Comparison of ENCODE assay signal across 8 cellular contexts in the genomic region with DNA sequence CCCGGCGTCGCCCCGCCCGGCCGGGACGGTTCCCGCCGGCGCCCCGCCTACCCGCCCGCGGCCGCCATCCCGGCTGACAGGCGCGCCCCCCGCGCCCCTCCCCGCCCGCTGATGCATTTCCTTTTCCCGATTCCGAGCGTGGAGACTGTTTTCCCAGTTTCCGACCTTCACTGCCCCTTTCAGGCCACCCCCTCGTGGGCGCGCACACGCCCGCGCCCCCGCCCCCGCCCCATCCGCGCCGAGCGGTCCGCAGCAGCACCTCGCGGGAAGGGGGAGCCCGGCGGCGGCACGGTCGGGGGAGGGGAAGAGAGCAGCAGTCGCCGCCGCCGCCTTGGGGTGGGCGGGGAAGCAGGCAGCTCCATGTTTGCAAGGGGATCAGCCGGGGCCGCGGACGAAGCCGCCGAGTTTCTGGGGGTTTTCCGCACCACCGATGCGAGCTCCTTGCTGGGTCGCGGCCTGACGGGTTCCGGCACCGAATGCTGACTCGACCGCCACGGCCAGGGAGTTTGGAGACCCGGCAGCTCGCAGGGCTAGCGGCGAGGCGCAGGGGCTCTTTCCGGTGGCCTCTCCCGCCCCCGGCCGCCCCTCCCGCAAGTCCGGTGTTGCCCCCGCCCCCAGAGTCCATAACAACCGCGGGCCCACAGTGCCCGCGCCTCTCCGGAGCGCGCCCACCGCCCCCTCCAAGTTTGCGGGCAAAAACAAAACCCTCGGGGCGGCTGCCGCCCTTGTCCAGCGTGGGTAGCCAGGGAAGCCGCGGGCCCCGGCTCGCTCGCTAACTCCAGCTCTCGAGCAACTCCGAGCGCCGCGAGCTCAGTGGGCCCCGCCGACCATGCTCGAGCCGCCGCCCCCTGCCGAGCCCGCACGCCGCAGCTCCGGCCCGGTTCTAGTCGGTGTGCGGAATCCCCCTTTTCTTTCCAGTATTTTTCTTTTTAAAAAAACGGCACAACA. TPM values are rescaled to one million over a fixed set of nuclear protein-coding genes. Genes with fewer than 3 reads are reported as not detected.
A peak's percentile ranks its signal among the peaks of the same experiment; 100 is the strongest.
DNase-seq lines count a peak whose midpoint lies in the region; ATAC-seq and TF ChIP-seq lines count a peak whose summit lies in the region.

No MANE protein-coding gene starts in this region.

- intact Hi-C loops in heart left ventricle (cut with DNase I) = loop anchor here in 7 of 10 donors (5.0 to 10.0 kb wide), 7 partner anchors 87 to 412 kb away; partner anchors contain the start of genes MAN2C1 (in 6 of the 7), IMP3 (in 3 of the 7), PTPN9 (in 3 of the 7) and SNUPN (in 2 of the 7)

- DNase-seq in AG08395 (ENCODE audit: low spot score) = peak; percentile 38
- peak; percentile 62 for DNase-seq in HEK293T (ENCODE audit: extremely low spot score)
- DNase-seq in SJSA1 (ENCODE audit: low read depth in 1 of 2, low spot score in 2 of 2) = peak; percentile 71 to 77
- DNase-seq in activated naive CD4-positive, alpha-beta T cell treated with anti-CD3 and anti-CD28 coated beads, Interleukin-2, amount 10 ng/mL, durations not matched to agents 7 days and 5 days = peak; percentile 86
- DNase-seq in heart left ventricle = peak; percentile 36 to 88 (median 88)
- peak; percentile 61 for DNase-seq in pulmonary artery endothelial cell (ENCODE audit: low read depth, low spot score)

- no peaks in the 10 kb centered on the region for H3K27me3 Mint-ChIP-seq in activated naive CD4-positive, alpha-beta T cell treated with anti-CD3 and anti-CD28 coated beads, Interleukin-2, amount 10 ng/mL, durations not matched to agents 7 days and 5 days

- peaks cover 1% of the 10 kb centered on the region for H3K36me3 Mint-ChIP-seq in activated naive CD4-positive, alpha-beta T cell treated with anti-CD3 and anti-CD28 coated beads, Interleukin-2, amount 10 ng/mL, durations not matched to agents 7 days and 5 days

- peak overlapping the region; percentile 92 for H3K27ac Mint-ChIP-seq in activated naive CD4-positive, alpha-beta T cell treated with anti-CD3 and anti-CD28 coated beads, Interleukin-2, amount 10 ng/mL, durations not matched to agents 7 days and 5 days

- peak overlapping the region; percentile 85 for H3K4me3 ChIP-seq in SJSA1
- H3K4me3 ChIP-seq in heart left ventricle = peak overlapping the region; percentile 84 to 98 (median 95)
- H3K4me3 ChIP-seq in urinary bladder (ENCODE audit: low read depth, low read length) = peak overlapping the region; percentile 90

- H3K9me3 ChIP-seq in SJSA1 (replicated peaks) = no peaks in the 10 kb centered on the region
- no peaks in the 10 kb centered on the region for H3K9me3 ChIP-seq in heart left ventricle

- H3K27me3 ChIP-seq in SJSA1 (replicated peaks) (no peaks in the 10 kb centered on the region), heart left ventricle (no peaks in the 10 kb centered on the region)

- POLR2A ChIA-PET in HEK293T (lab: Yijun Ruan, JAX) = interaction anchor here (0.6 to 7.7 kb wide), 41 partner anchors 9 to 610 kb away, joined by 3 to 139 read pairs (median 4); partner anchors contain the start of genes IMP3, MAN2C1, PTPN9 and SNUPN

- ATAC-seq in heart left ventricle = no peak
- no peak for ATAC-seq in HG02759 (IDR thresholded peaks at IDR 0.05; ENCODE audit: unreplicated experiment)

- CTCF ChIA-PET in HEK293T (lab: Yijun Ruan, JAX) = interaction anchor here (0.6 to 4.9 kb wide), 7 partner anchors 9 to 596 kb away, joined by 3 to 24 read pairs (median 3); partner anchors contain the start of gene MAN2C1
- CTCF ChIA-PET in activated naive CD4-positive, alpha-beta T cell treated with anti-CD3 and anti-CD28 coated beads, Interleukin-2, amount 10 ng/mL, durations not matched to agents 7 days and 5 days (lab: Charles Lee) = interaction anchor here (0.6 to 3.0 kb wide), 9 partner anchors 32 to 187 kb away, joined by 3 to 27 read pairs (median 5); partner anchors contain the start of genes IMP3, MAN2C1 and PTPN9

- no peaks in the 10 kb centered on the region for H3K9me3 Mint-ChIP-seq in activated naive CD4-positive, alpha-beta T cell treated with anti-CD3 and anti-CD28 coated beads, Interleukin-2, amount 10 ng/mL, durations not matched to agents 7 days and 5 days

- H3K36me3 ChIP-seq in SJSA1 (peaks cover 9% of the 10 kb centered on the region), heart left ventricle (no peaks in the 10 kb centered on the region), urinary bladder (ENCODE audit: insufficient read depth) (no peaks in the 10 kb centered on the region)

- TF ChIP-seq POLR2A in heart left ventricle (IDR thresholded peaks at IDR 0.05) = no peak

- H3K27ac ChIP-seq in SJSA1 (peak overlapping the region; percentile 75), heart left ventricle (peak overlapping the region; percentile 90 to 100 (median 98)), urinary bladder (ENCODE audit: low read depth) (peak overlapping the region; percentile 86)

- 0% methylated on average over 25 to 117 of the region's 117 CpGs for WGBS in heart left ventricle, 4 donors
- WGBS in urinary bladder = 1% methylated on average over 117 of the region's 117 CpGs

- no peak for TF ChIP-seq CTCF in heart left ventricle (IDR thresholded peaks at IDR 0.05)

- H3K4me1 Mint-ChIP-seq in activated naive CD4-positive, alpha-beta T cell treated with anti-CD3 and anti-CD28 coated beads, Interleukin-2, amount 10 ng/mL, durations not matched to agents 7 days and 5 days = peaks cover 22% of the 10 kb centered on the region

- peaks cover 32% of the 10 kb centered on the region for H3K4me1 ChIP-seq in SJSA1 (replicated peaks)
- peaks cover 0 to 28% (median 20%) of the 10 kb centered on the region in 12 donors for H3K4me1 ChIP-seq in heart left ventricle
- no peaks in the 10 kb centered on the region for H3K4me1 ChIP-seq in urinary bladder (ENCODE audit: insufficient read depth)

- H3K4me3 Mint-ChIP-seq in activated naive CD4-positive, alpha-beta T cell treated with anti-CD3 and anti-CD28 coated beads, Interleukin-2, amount 10 ng/mL, durations not matched to agents 7 days and 5 days = peak overlapping the region; percentile 82

TF ChIP-seq in HEK293T, 16 proteins besides CTCF, POLR2A, EP300 and RAD21:
- TF ChIP-seq L3MBTL2 (conservative IDR thresholded peaks at IDR 0.05) (peak; percentile 24; the same call in 1 of the 2 replicates), ELF4 (IDR thresholded peaks at IDR 0.05) (no peak)

RNA-seq across cellular contexts. Expression of gene SIN3A, which starts 3.3 kb away (rescaled TPM):
- 11.7 and 29.4 TPM in 2 replicates for total RNA-seq in SJSA1 (2014; rRNA removed; shearing (Covaris generic))
- total RNA-seq in heart left ventricle (10 to 100 TPM; 17.1 to 43.5 (median 31.8) TPM), pulmonary artery endothelial cell (20.8 and 25.7 TPM in 2 replicates), urinary bladder (50.3 TPM)
- polyA plus RNA-seq in heart left ventricle (10 to 100 TPM in 1 of 2 donors, 1 to 10 TPM in 1; 5.6 to 17.7 TPM), urinary bladder (34.2 TPM)

Comparison
In these comparisons a context has a peak if more than half of its experiments do, and no peak if none do; other contexts are left out.
1. DNase-seq: peak in every context shown above with its lines; median percentile 88 in heart left ventricle; 86 in activated naive CD4-positive, alpha-beta T cell treated with anti-CD3 and anti-CD28 coated beads, Interleukin-2, amount 10 ng/mL, durations not matched to agents 7 days and 5 days; 74 in SJSA1; 62 in HEK293T; 61 in pulmonary artery endothelial cell; 38 in AG08395.